ENCODE assay signal across 8 cellular contexts in genomic region chr11:126212089-126212660, GRCh38. TPM values are rescaled to one million over a fixed set of nuclear protein-coding genes. Genes with fewer than 3 reads are reported as not detected.
A peak's percentile ranks its signal among the peaks of the same experiment; 100 is the strongest.
DNase-seq lines count a peak whose midpoint lies in the region; ATAC-seq and TF ChIP-seq lines count a peak whose summit lies in the region.

No MANE protein-coding gene starts in this region.

- no peak for DNase-seq in stimulated activated naive CD8-positive, alpha-beta T cell treated with anti-CD3 and anti-CD28 coated beads, Interleukin-15, Interleukin-2, amounts not matched to agents 100 U/mL and 50 U/mL, for 24 hours
- DNase-seq in astrocyte of the hippocampus (ENCODE audit: low read depth, low spot score) (peak; percentile 29), lower lobe of right lung (no peak), sciatic nerve (ENCODE audit: low spot score) (no peak), NCI-H524 treated with DMSO at 0.1 percent for 48 hours (lab: John Stamatoyannopoulos, UW) (no peak)

- no peaks in the 10 kb centered on the region for H3K9me3 ChIP-seq in lower lobe of right lung

- H3K36me3 ChIP-seq in lower lobe of right lung, result peaks cover 27% of the 10 kb centered on the region

- H3K4me1 ChIP-seq in lower lobe of right lung, result peaks cover 36% of the 10 kb centered on the region

- intact Hi-C loops in lower lobe of right lung (cut with DNase I) (no loop called here), sciatic nerve (cut with DNase I) (no loop called here)

- H3K4me3 Mint-ChIP-seq in stimulated activated naive CD8-positive, alpha-beta T cell treated with anti-CD3 and anti-CD28 coated beads, Interleukin-15, Interleukin-2, amounts not matched to agents 100 ng/mL and 50 ng/mL, for 24 hours, result peak overlapping the region; percentile 94

- no peak for ATAC-seq in stimulated activated naive CD8-positive, alpha-beta T cell treated with anti-CD3 and anti-CD28 coated beads, Interleukin-15, Interleukin-2, amounts not matched to agents 100 U/mL and 50 U/mL, for 24 hours
- ATAC-seq in lower lobe of right lung (no peak), sciatic nerve (no peak), GM21737 (IDR thresholded peaks at IDR 0.05; ENCODE audit: unreplicated experiment) (no peak), HG03565 (IDR thresholded peaks at IDR 0.05; ENCODE audit: unreplicated experiment) (no peak)

- no peak for TF ChIP-seq CTCF in lower lobe of right lung (IDR thresholded peaks at IDR 0.05)

- H3K4me1 Mint-ChIP-seq in stimulated activated naive CD8-positive, alpha-beta T cell treated with anti-CD3 and anti-CD28 coated beads, Interleukin-15, Interleukin-2, amounts not matched to agents 100 ng/mL and 50 ng/mL, for 24 hours (ENCODE audit: low read depth), result peaks cover 67% of the 10 kb centered on the region

- H3K27ac ChIP-seq in lower lobe of right lung, result peak overlapping the region; percentile 78

- H3K27ac Mint-ChIP-seq in stimulated activated naive CD8-positive, alpha-beta T cell treated with anti-CD3 and anti-CD28 coated beads, Interleukin-15, Interleukin-2, amounts not matched to agents 100 ng/mL and 50 ng/mL, for 24 hours, result peak overlapping the region; percentile 94

- peak overlapping the region; percentile 75 for H3K4me3 ChIP-seq in lower lobe of right lung

- H3K36me3 Mint-ChIP-seq in stimulated activated naive CD8-positive, alpha-beta T cell treated with anti-CD3 and anti-CD28 coated beads, Interleukin-15, Interleukin-2, amounts not matched to agents 100 ng/mL and 50 ng/mL, for 24 hours (ENCODE audit: low read depth), result peaks cover 27% of the 10 kb centered on the region

- H3K27me3 ChIP-seq in lower lobe of right lung (ENCODE audit: low read depth), result no peaks in the 10 kb centered on the region

- no peaks in the 10 kb centered on the region for H3K27me3 Mint-ChIP-seq in stimulated activated naive CD8-positive, alpha-beta T cell treated with anti-CD3 and anti-CD28 coated beads, Interleukin-15, Interleukin-2, amounts not matched to agents 100 ng/mL and 50 ng/mL, for 24 hours

- no peaks in the 10 kb centered on the region for H3K9me3 Mint-ChIP-seq in stimulated activated naive CD8-positive, alpha-beta T cell treated with anti-CD3 and anti-CD28 coated beads, Interleukin-15, Interleukin-2, amounts not matched to agents 100 ng/mL and 50 ng/mL, for 24 hours

RNA-seq across cellular contexts. Expression of gene FAM118B, which starts 0.6 kb away (rescaled TPM):
- total RNA-seq in lower lobe of right lung (35.2 TPM), sciatic nerve (19.4 TPM)

RNA-seq across cellular contexts. Expression of gene RPUSD4, which starts 0.7 kb away (rescaled TPM):
- 25.8 TPM for total RNA-seq in lower lobe of right lung
- 21.0 TPM for total RNA-seq in sciatic nerve

RNA-seq across cellular contexts. Expression of gene SRPRA, which starts 56.5 kb away (rescaled TPM):
- 108 TPM for total RNA-seq in lower lobe of right lung
- total RNA-seq in sciatic nerve, result 80.4 TPM

RNA-seq across cellular contexts. Expression of gene FOXRED1, which starts 56.8 kb away (rescaled TPM):
- total RNA-seq in lower lobe of right lung (16.6 TPM), sciatic nerve (27.9 TPM)
